ENCODE assay signal across 21 cellular contexts in the genomic region with DNA sequence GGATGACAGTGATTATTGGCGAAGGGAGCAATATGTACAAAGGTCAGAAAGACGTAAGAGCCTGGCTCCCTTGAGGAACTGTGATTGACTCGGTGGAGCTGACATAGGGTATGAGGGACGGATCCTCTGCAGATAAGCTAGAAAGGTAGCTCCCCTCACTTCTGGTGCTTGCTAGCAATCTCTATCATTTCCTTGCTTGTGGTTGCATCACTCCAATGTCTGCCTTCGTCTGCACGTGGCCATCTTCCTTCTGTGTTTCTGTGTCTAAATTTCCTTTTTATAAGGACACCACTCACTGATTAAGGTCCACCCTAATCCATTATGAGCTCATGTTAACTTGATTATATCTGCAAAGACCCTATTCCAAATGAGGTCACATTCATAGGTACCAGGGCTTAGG.
"Had no signal": no experiment of that assay in that cellular context is flagged by ENCODE, and none has a peak within 500 bp of the region (broad histone marks: within the 10 kb centered on the region; RNA-seq: fewer than 3 reads in every experiment).

No MANE protein-coding gene starts in this region.

- H3K4me2 ChIP-seq: PC-9 had no signal

- H3K4me1 ChIP-seq: Peyer's patch, SJCRH30 had no signal

- H3K36me3 ChIP-seq: MG63, Peyer's patch, SJCRH30 had no signal

- H3K9me3 ChIP-seq: MG63, Peyer's patch, SJCRH30 had no signal

- ATAC-seq: Right ventricle myocardium inferior, SK-N-SH treated with all-trans-retinoic acid at 6 μM for 48 hours had no signal

- DNase-seq: Karpas-422; KG1; MG63; NCI-H1092; NCI-H1105 treated with DMSO at 0.1 percent for 48 hours; NCI-H1417 treated with DMSO at 0.1 percent for 48 hours; NCI-H146; NCI-H1694 treated with DMSO at 0.1 percent for 48 hours; NCI-H1930; NCI-H2081; NCI-H2107; NCI-H226; NCI-H510A treated with DMSO at 0.1 percent for 48 hours; NCI-H526; NK-92 treated with Interleukin-12 subunit alpha and Interleukin-12 subunit beta, amount 100 ng/mL, for 24 hours; PC-9; Peyer's patch; SHP77 treated with DMSO at 0.1 percent for 48 hours; SJCRH30 had no signal

- H3K27ac ChIP-seq: PC-9, Peyer's patch, SJCRH30 had no signal

- H3K27me3 ChIP-seq: MG63, Peyer's patch, SJCRH30 had no signal

- H3K4me3 ChIP-seq: MG63, PC-9, Peyer's patch, SJCRH30 had no signal

- H2AFZ ChIP-seq: PC-9 had no signal
